ENCODE assay signal across 14 cellular contexts in the genomic region with DNA sequence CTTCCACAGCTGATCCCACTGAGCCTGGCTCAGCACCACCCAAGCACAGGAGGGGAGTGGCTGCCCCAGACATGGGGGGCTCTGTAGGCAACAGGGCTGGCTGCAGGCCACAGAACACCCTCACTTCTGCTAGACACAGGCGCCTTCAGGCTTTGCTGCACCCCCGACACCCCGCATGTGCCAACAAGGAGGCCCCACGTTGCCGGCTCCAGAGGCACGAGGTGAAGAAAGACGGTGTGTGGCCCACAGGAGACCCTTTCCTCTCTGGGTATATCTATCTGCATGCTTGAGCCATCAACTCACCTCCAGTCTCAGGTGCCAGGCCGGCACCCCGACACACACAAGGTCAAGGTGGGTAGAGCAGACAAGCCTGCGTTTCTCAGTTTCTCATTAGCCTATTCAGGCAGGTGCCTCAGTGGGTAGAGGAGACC.
DNase-seq lines count a peak whose midpoint lies in the region; ATAC-seq, FAIRE-seq and TF ChIP-seq lines count a peak whose summit lies in the region.
"Had no signal": no experiment of that assay in that cellular context is flagged by ENCODE, and none has a peak within 500 bp of the region (broad histone marks: within the 10 kb centered on the region; RNA-seq: fewer than 3 reads in every experiment).

No MANE protein-coding gene starts in this region.

- peaks cover 0 to 10% of the 10 kb centered on the region in 2 donors for H3K4me1 Mint-ChIP-seq in natural killer cell treated with Interleukin-12 subunit alpha and Interleukin-12 subunit beta and Interleukin-15 and Interleukin-18, amount 100 ng/mL, for 72 hours (ENCODE audit: low read depth in 2 of 2)

- no peak for TF ChIP-seq RAD21 in H1 (IDR thresholded peaks at IDR 0.05 in 1 of 2, conservative IDR thresholded peaks at IDR 0.05 in 1 of 2; ENCODE audit: low read depth in 2 of 2, low read length in 2 of 2)

- no peak overlapping the region for H3K9ac ChIP-seq in H1 (replicated peaks in 1 of 4; ENCODE audit: extremely low read depth in 1 of 4, low read depth in 3 of 4, low read length in 3 of 4)
- H3K9ac ChIP-seq: KMS-11 had no signal

- H3K27ac ChIP-seq in RWPE2 (ENCODE audit: poor library complexity, severe bottlenecking) = no peak overlapping the region
- H3K27ac ChIP-seq in H1 (ENCODE audit: low read depth, low read length) = no peak overlapping the region
- H3K27ac ChIP-seq in suprapubic skin = no peak overlapping the region
- H3K27ac ChIP-seq: KMS-11 had no signal

- H3K4me3 ChIP-seq in RWPE2 (ENCODE audit: severe bottlenecking) (no peak overlapping the region), H1 (ENCODE audit: extremely low read depth in 1 of 4, insufficient read depth in 2 of 4, low read depth in 3 of 4, low read length in 4 of 4) (no peak overlapping the region), suprapubic skin (no peak overlapping the region)

- H3K36me3 ChIP-seq in RWPE2 (ENCODE audit: low read depth) (no peaks in the 10 kb centered on the region), H1 (ENCODE audit: control insufficient read depth in 2 of 4, insufficient read depth in 4 of 4, low read length in 3 of 4) (peaks cover 0 to 5% (median 0%) of the 10 kb centered on the region in 4 experiments; a peak in 1 of 8 replicates), suprapubic skin (no peaks in the 10 kb centered on the region)

- no peak overlapping the region for H4K91ac ChIP-seq in H1 (replicated peaks; ENCODE audit: insufficient read length, low read length)

- H3K4me1 ChIP-seq in RWPE2 (ENCODE audit: insufficient read depth, poor library complexity, severe bottlenecking) (no peaks in the 10 kb centered on the region), H1 (replicated peaks in 1 of 4; ENCODE audit: control insufficient read depth in 3 of 4, insufficient read depth in 4 of 4, low read length in 3 of 4) (no peaks in the 10 kb centered on the region; a peak in 1 of 7 replicates), suprapubic skin (peaks cover 20% of the 10 kb centered on the region)

- no peak overlapping the region for H2BK20ac ChIP-seq in H1 (ENCODE audit: low read length)

- no peak overlapping the region for H3K4me3 Mint-ChIP-seq in natural killer cell treated with Interleukin-12 subunit alpha and Interleukin-12 subunit beta and Interleukin-15 and Interleukin-18, amount 100 ng/mL, for 72 hours
- H3K4me3 Mint-ChIP-seq: H9 had no signal

- H3K27ac Mint-ChIP-seq in natural killer cell treated with Interleukin-12 subunit alpha and Interleukin-12 subunit beta and Interleukin-15 and Interleukin-18, amount 100 ng/mL, for 72 hours = no peak overlapping the region
- H3K27ac Mint-ChIP-seq: H9 had no signal

- H3K18ac ChIP-seq in H1 (ENCODE audit: extremely low read depth, low read length) = no peak overlapping the region

- H3K79me1 ChIP-seq in H1 (ENCODE audit: low read depth, low read length) = no peaks in the 10 kb centered on the region

- no peak overlapping the region for H2BK120ac ChIP-seq in H1 (replicated peaks; ENCODE audit: low read depth, low read length)

- DNase-seq in RWPE2 (ENCODE audit: low spot score) (peak; percentile 38), H1 (ENCODE audit: low read depth in 1 of 2, low spot score in 2 of 2) (no peak), suprapubic skin (ENCODE audit: low spot score in 2 of 2) (peak; percentile 31 to 63), HK-2 (ENCODE audit: unreplicated experiment) (no peak), SHP77 (lab: John Stamatoyannopoulos, UW) (no peak)
- peak; percentile 34 for DNase-seq in natural killer cell treated with Interleukin-12 subunit alpha and Interleukin-12 subunit beta and Interleukin-15 and Interleukin-18, amount 100 ng/mL, for 72 hours (ENCODE audit: low spot score)
- no peak for DNase-seq in central memory CD4-positive, alpha-beta T cell
- DNase-seq: DMS153, EL, H9, MM.1S, NCI-H187, NCI-H446 had no signal

- TF ChIP-seq EP300 in H1 (IDR thresholded peaks at IDR 0.05; ENCODE audit: borderline replicate concordance in 1 of 2, low read depth in 2 of 2, low read length in 2 of 2) (no peak), suprapubic skin (IDR thresholded peaks at IDR 0.05) (no peak)

- no peak overlapping the region for H3K56ac ChIP-seq in H1 (replicated peaks; ENCODE audit: insufficient read length, low read depth, low read length)

- POLR2A ChIA-PET in H1 (lab: Charles Lee; ENCODE audit: partially characterized antibody) = no interaction called here

- peak overlapping the region; percentile 79 for H4K8ac ChIP-seq in H1 (ENCODE audit: extremely low read depth, insufficient read depth, low read length)

- H3K36me3 Mint-ChIP-seq in natural killer cell treated with Interleukin-12 subunit alpha and Interleukin-12 subunit beta and Interleukin-15 and Interleukin-18, amount 100 ng/mL, for 72 hours = no peaks in the 10 kb centered on the region

- H2AK5ac ChIP-seq in H1 (ENCODE audit: low read depth, low read length) = no peak overlapping the region

- no peaks in the 10 kb centered on the region for H3K27me3 ChIP-seq in RWPE2 (ENCODE audit: insufficient read depth, poor library complexity, severe bottlenecking)
- H3K27me3 ChIP-seq in H1 (replicated peaks in 1 of 4; ENCODE audit: control insufficient read depth in 3 of 4, extremely low read depth in 1 of 4, insufficient read depth in 3 of 4, low read length in 3 of 4) = no peaks in the 10 kb centered on the region
- H3K27me3 ChIP-seq in suprapubic skin = peaks cover 3% of the 10 kb centered on the region

- H2BK12ac ChIP-seq in H1 (ENCODE audit: low read depth, low read length) = no peak overlapping the region

- no peaks in the 10 kb centered on the region for H3K9me3 Mint-ChIP-seq in natural killer cell treated with Interleukin-12 subunit alpha and Interleukin-12 subunit beta and Interleukin-15 and Interleukin-18, amount 100 ng/mL, for 72 hours

- TF ChIP-seq POLR2A in H1 (IDR thresholded peaks at IDR 0.05; ENCODE audit: control extremely low read depth in 1 of 2, low read depth in 2 of 2, low read length in 2 of 2) = no peak
- TF ChIP-seq POLR2A in suprapubic skin (IDR thresholded peaks at IDR 0.05) = no peak

- CTCF ChIA-PET in H1 (lab: Charles Lee; ENCODE audit: partially characterized antibody) = no interaction called here

- no peaks in the 10 kb centered on the region for H4K20me1 ChIP-seq in H1 (replicated peaks in 1 of 2; ENCODE audit: control insufficient read depth in 1 of 2, insufficient read depth in 2 of 2, low read length in 2 of 2)

- peaks cover 0 to 2% of the 10 kb centered on the region in 2 donors for H3K27me3 Mint-ChIP-seq in natural killer cell treated with Interleukin-12 subunit alpha and Interleukin-12 subunit beta and Interleukin-15 and Interleukin-18, amount 100 ng/mL, for 72 hours

- no peak overlapping the region for H2BK15ac ChIP-seq in H1 (ENCODE audit: low read length)

- no peak overlapping the region for H3K14ac ChIP-seq in H1 (ENCODE audit: insufficient read length)

- H3K23ac ChIP-seq in H1 (ENCODE audit: insufficient read length) = no peak overlapping the region

- H3K23me2 ChIP-seq in H1 (ENCODE audit: low read depth, low read length) = no peaks in the 10 kb centered on the region

- FAIRE-seq in H1 (lab: Jason Lieb, UNC) = no peak

- H2AFZ ChIP-seq in H1 (ENCODE audit: low read length) = no peak overlapping the region

- H3K79me2 ChIP-seq in H1 (ENCODE audit: control insufficient read depth in 1 of 2, insufficient read depth in 2 of 2, low read length in 2 of 2) = no peaks in the 10 kb centered on the region

- no peak overlapping the region for H2BK5ac ChIP-seq in H1 (ENCODE audit: low read depth, low read length)

- no peak overlapping the region for H4K5ac ChIP-seq in H1 (ENCODE audit: insufficient read length, low read depth, low read length)

- H3K4me2 ChIP-seq in H1 (ENCODE audit: insufficient read depth in 1 of 2, low read depth in 2 of 2, low read length in 2 of 2) = no peak overlapping the region
- H3K4me2 ChIP-seq: KMS-11 had no signal

- H3K4ac ChIP-seq in H1 (replicated peaks; ENCODE audit: insufficient read length, low read depth, low read length) = no peak overlapping the region

- no peak for ATAC-seq in RWPE2 (ENCODE audit: low read depth)
- no peak for ATAC-seq in natural killer cell treated with Interleukin-12 subunit alpha and Interleukin-12 subunit beta and Interleukin-15 and Interleukin-18, amount 100 ng/mL, for 72 hours

- TF ChIP-seq CTCF in RWPE2 (IDR thresholded peaks at IDR 0.05; ENCODE audit: poor library complexity, severe bottlenecking) (no peak), H1 (IDR thresholded peaks at IDR 0.05; ENCODE audit: control extremely low read depth in 1 of 3, insufficient read depth in 1 of 3, low read depth in 1 of 3, low read length in 3 of 3) (no peak), suprapubic skin (IDR thresholded peaks at IDR 0.05) (no peak)

- no peaks in the 10 kb centered on the region for H3K9me3 ChIP-seq in RWPE2 (ENCODE audit: severe bottlenecking)
- peaks cover 3 to 22% of the 10 kb centered on the region in 2 experiments; a peak in 2 of 4 replicates for H3K9me3 ChIP-seq in H1 (ENCODE audit: insufficient read depth in 2 of 2, low read depth in 1 of 2, low read length in 1 of 2)
- H3K9me3 ChIP-seq in suprapubic skin = no peaks in the 10 kb centered on the region

- WGBS in H1 (ENCODE audit: extremely low coverage in 1 of 2, insufficient coverage in 1 of 2, insufficient read length in 1 of 2, insufficient replicate concordance in 2 of 2, low coverage in 1 of 2, low lambda C conversion rate in 2 of 2, missing lambda C conversion rate in 1 of 2), 2 experiments = 91% methylated on average over 7 of the region's 10 CpGs; no CpG with 5 or more reads in 1 of the 2 experiments
- 89% methylated on average over 9 of the region's 10 CpGs for WGBS in suprapubic skin

TF ChIP-seq in H1, 55 proteins besides CTCF, POLR2A, EP300 and RAD21:
- TF ChIP-seq CBX8 (IDR thresholded peaks at IDR 0.05; ENCODE audit: borderline replicate concordance, low read depth, low read length) (no peak), TCF12 (IDR thresholded peaks at IDR 0.05; ENCODE audit: low read depth, low read length) (no peak), GABPA (IDR thresholded peaks at IDR 0.05; ENCODE audit: borderline replicate concordance, insufficient read depth, low read length) (no peak), YY1 (IDR thresholded peaks at IDR 0.05; ENCODE audit: low read depth, low read length) (no peak), POLR2AphosphoS5 (IDR thresholded peaks at IDR 0.05; ENCODE audit: low read depth, low read length) (no peak), RXRA (IDR thresholded peaks at IDR 0.05; ENCODE audit: insufficient read depth, low read depth, low read length) (no peak), KDM5A (IDR thresholded peaks at IDR 0.05; ENCODE audit: low read length) (no peak)
TF ChIP-seq in H1: peak in this region for 0.

Comparison
In these comparisons a context has a peak if more than half of its experiments do, and no peak if none do; other contexts are left out.
1. DNase-seq: peak in RWPE2 (single experiment), natural killer cell treated with Interleukin-12 subunit alpha and Interleukin-12 subunit beta and Interleukin-15 and Interleukin-18, amount 100 ng/mL, for 72 hours (single experiment) and suprapubic skin (2 of 2); none in H1 (0 of 2), central memory CD4-positive, alpha-beta T cell (single experiment), HK-2 (single experiment) and SHP77 (0 of 2).